Comparison of ENCODE assay signal across 8 cellular contexts in genomic region chr3:8970971-8971589, GRCh38. TPM values are rescaled to one million over a fixed set of nuclear protein-coding genes. Genes with fewer than 3 reads are reported as not detected.
DNase-seq lines count a peak whose midpoint lies in the region; ATAC-seq, FAIRE-seq and TF ChIP-seq lines count a peak whose summit lies in the region.

No MANE protein-coding gene starts in this region.

- H3K4me1 ChIP-seq in spleen, result peaks cover 0 to 6% (median 0%) of the 10 kb centered on the region in 6 donors

- H3K9me3 ChIP-seq in spleen, result no peaks in the 10 kb centered on the region

- H3K4me3 ChIP-seq in LNCaP clone FGC (ENCODE audit: low read depth, low read length) (no peak overlapping the region), spleen (no peak overlapping the region)

- TF ChIP-seq POLR2A in GM12891 (IDR thresholded peaks at IDR 0.05; ENCODE audit: low read depth, low read length) (no peak), spleen (IDR thresholded peaks at IDR 0.05) (no peak)

- H3K27ac ChIP-seq in 22Rv1 (no peak overlapping the region), spleen (no peak overlapping the region)

- intact Hi-C loops in spleen (cut with DNase I; ENCODE audit: low total_unique reads), result loop anchor here (5.0 kb wide), 1 partner anchor 331 kb away; no protein-coding TSS in a partner anchor

- WGBS in spleen, 5 donors, result 1% methylated on average over 7 of the region's 7 CpGs

- no peak for ATAC-seq in HG03442 (IDR thresholded peaks at IDR 0.05; ENCODE audit: unreplicated experiment)

- H3K27me3 ChIP-seq in spleen (replicated peaks in 1 of 7), result peaks cover 0 to 23% (median 0%) of the 10 kb centered on the region in 7 donors

- H3K36me3 ChIP-seq in spleen, result no peaks in the 10 kb centered on the region

- TF ChIP-seq CTCF in 22Rv1 (IDR thresholded peaks at IDR 0.05), result peak; percentile 97
- TF ChIP-seq CTCF in LNCaP clone FGC (IDR thresholded peaks at IDR 0.05; ENCODE audit: control insufficient read depth, extremely low read depth, insufficient read depth), result peak; percentile 89
- TF ChIP-seq CTCF in spleen (IDR thresholded peaks at IDR 0.05 in 8 of 11, conservative IDR thresholded peaks at IDR 0.05 in 3 of 11), result peak; percentile 90 to 97 (median 93)

- peak; percentile 80 for FAIRE-seq in GM12891 (lab: Jason Lieb, UNC)

- DNase-seq in GM12891 (ENCODE audit: insufficient read length, low spot score) (no peak), LNCaP clone FGC (ENCODE audit: low read depth) (no peak), T-helper 1 cell (peak; percentile 25 to 72 (median 59)), amniotic stem cell (lab: John Stamatoyannopoulos, UW) (peak; percentile 11), hepatic stellate cell (ENCODE audit: low spot score) (peak; percentile 52), spleen (peak; percentile 78)

TF ChIP-seq in GM12891, 5 proteins besides CTCF, POLR2A, EP300 and RAD21:
- TF ChIP-seq POLR2AphosphoS5 (IDR thresholded peaks at IDR 0.05; ENCODE audit: low read depth, low read length) (no peak), TAF1 (IDR thresholded peaks at IDR 0.05; ENCODE audit: low read depth, low read length) (no peak), SPI1 (IDR thresholded peaks at IDR 0.05; ENCODE audit: low read depth, low read length) (no peak), PAX5 (IDR thresholded peaks at IDR 0.05; ENCODE audit: insufficient read depth, low read length, severe bottlenecking) (no peak), POU2F2 (IDR thresholded peaks at IDR 0.05; ENCODE audit: low read depth, low read length) (no peak)

RNA-seq across cellular contexts. Expression of gene RAD18, which starts 7.8 kb away (rescaled TPM):
- 9.6 TPM for polyA plus RNA-seq in GM12891 (2012; ENCODE audit: low read depth, missing spikeins)
- total RNA-seq in spleen, result 10 to 100 TPM in 6 of 7 donors, 1 to 10 TPM in 1; 6.3 to 20.7 (median 14.9) TPM
- polyA plus RNA-seq in spleen, result 1 to 10 TPM; 1.6 to 3.0 (median 2.2) TPM

Comparison
In these comparisons a context has a peak if more than half of its experiments do, and no peak if none do; other contexts are left out.
1. DNase-seq: peak in T-helper 1 cell (5 of 5), amniotic stem cell (single experiment), hepatic stellate cell (single experiment) and spleen (single experiment); none in GM12891 (single experiment) and LNCaP clone FGC (single experiment).
2. Peak in every context shown above with its lines, with median percentiles within 50 percentile points of each other: CTCF ChIP-seq.